2 cellular contexts compared by ENCODE assay signal in genomic region chr21:33546076-33546475, GRCh38.
TF ChIP-seq lines count a peak whose summit lies in the region.

No MANE protein-coding gene starts in this region.

TF ChIP-seq in A549, 52 proteins besides CTCF, POLR2A, EP300 and RAD21:
- TF ChIP-seq TP53 (CRISPR knock-in tag; IDR thresholded peaks at IDR 0.05) (no peak), CHD2 (IDR thresholded peaks at IDR 0.05; ENCODE audit: low read length, partially characterized antibody) (no peak), RCOR1 (IDR thresholded peaks at IDR 0.05; ENCODE audit: low read depth, low read length) (no peak), POLR2AphosphoS2 (conservative IDR thresholded peaks at IDR 0.05; ENCODE audit: low read length) (no peak), FOXS1 (CRISPR knock-in tag; IDR thresholded peaks at IDR 0.05) (no peak), USF2 (IDR thresholded peaks at IDR 0.05) (no peak)

TF ChIP-seq in HEK293, 187 proteins besides CTCF, POLR2A, EP300 and RAD21:
- TF ChIP-seq PRDM10 (tag by site-specific recombination; IDR thresholded peaks at IDR 0.05) (peak; percentile 3; the same call in 1 of the 2 replicates), EGR2 (tag by site-specific recombination; IDR thresholded peaks at IDR 0.05; ENCODE audit: low read depth) (no peak)
